1 cellular context compared by ENCODE assay signal in the genomic region with DNA sequence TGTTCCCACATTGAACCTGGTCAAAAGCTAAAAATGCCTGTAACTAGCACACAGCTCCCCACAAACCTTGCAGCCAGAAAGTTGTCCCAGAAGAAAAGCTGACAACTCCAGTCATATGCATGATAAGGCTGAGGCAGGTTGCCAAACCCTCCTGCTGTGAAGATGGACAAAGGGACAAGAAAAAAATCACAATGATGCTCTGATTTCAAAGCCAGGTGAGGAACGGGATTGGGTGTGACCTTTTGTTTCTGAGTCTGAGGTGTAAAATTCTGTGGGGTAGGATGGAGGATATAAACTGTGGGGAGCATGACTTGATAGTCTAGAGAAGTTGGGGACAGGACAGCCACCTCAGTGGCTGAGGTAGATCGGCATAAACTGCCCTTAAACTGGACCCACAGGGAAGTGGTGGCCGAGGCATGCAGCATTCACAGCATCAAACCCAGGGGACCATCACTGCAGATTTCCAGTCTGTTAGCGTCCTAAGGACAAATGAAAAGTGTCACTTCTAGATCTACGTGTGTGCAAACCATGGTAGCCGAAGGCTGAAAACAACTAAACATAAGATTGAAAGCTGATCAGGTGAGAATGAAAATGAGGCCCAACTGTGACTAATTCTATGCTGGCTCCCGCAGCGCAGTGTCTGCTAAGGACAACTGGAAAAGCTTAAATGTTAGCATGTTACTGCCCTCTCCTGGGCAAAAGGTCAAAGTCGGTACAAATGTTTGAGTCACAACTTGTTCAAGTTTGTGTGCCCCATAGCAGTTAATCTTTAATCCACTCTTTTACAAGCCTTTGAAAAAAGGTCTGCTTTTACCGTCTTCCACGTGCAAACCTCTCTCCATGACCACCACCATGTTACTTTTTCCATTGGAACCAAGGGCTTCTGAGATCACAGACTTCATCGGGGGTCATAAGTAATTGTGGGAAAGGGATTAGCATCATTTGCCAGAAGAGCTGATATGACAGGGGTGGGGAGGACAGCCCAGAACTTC.
TF ChIP-seq lines count a peak whose summit lies in the region.

No MANE protein-coding gene starts in this region.

TF ChIP-seq in H1, 55 proteins besides CTCF, POLR2A, EP300 and RAD21:
- TF ChIP-seq TAF7 (optimal IDR thresholded peaks at IDR 0.05; ENCODE audit: borderline replicate concordance, low read depth, low read length) = no peak
- TF ChIP-seq CHD1 (IDR thresholded peaks at IDR 0.05; ENCODE audit: low read depth, low read length) = no peak
- TF ChIP-seq PHF8 (conservative IDR thresholded peaks at IDR 0.05; ENCODE audit: low read depth, low read length) = no peak
- TF ChIP-seq BACH1 (IDR thresholded peaks at IDR 0.05; ENCODE audit: low read length) = no peak
- 0 out of 2 replicates have a peak, but pooled peaks have one; percentile 14 for TF ChIP-seq TCF12 (IDR thresholded peaks at IDR 0.05; ENCODE audit: low read depth, low read length)
- TF ChIP-seq CREB1 (IDR thresholded peaks at IDR 0.05) = 0 out of 2 replicates have a peak, but pooled peaks have one; percentile 3
- peak; percentile 22 to 95; a peak in 1 of 4 replicates for TF ChIP-seq HDAC2 (IDR thresholded peaks at IDR 0.05; ENCODE audit: borderline replicate concordance in 1 of 2, low read depth in 2 of 2, low read length in 2 of 2)
- peak; percentile 73 for TF ChIP-seq SP1 (IDR thresholded peaks at IDR 0.05; ENCODE audit: low read depth, low read length)
- TF ChIP-seq, protein P1, sequence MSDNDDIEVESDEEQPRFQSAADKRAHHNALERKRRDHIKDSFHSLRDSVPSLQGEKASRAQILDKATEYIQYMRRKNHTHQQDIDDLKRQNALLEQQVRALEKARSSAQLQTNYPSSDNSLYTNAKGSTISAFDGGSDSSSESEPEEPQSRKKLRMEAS (IDR thresholded peaks at IDR 0.05) = peak; percentile 58; the same call in 1 of the 2 replicates
